31 cellular contexts compared by ENCODE assay signal in genomic region chr5:156272139-156272538, GRCh38. TPM values are rescaled to one million over a fixed set of nuclear protein-coding genes. Genes with fewer than 3 reads are reported as not detected.
"Had no signal": no experiment of that assay in that cellular context is flagged by ENCODE, and none has a peak within 500 bp of the region (broad histone marks: within the 10 kb centered on the region; RNA-seq: fewer than 3 reads in every experiment).

No MANE protein-coding gene starts in this region.

- H3K4me1 ChIP-seq: adrenal gland, body of pancreas, colonic mucosa had no signal

- FAIRE-seq: frontal cortex had no signal

- H3K27me3 ChIP-seq: adrenal gland, body of pancreas, colonic mucosa, dorsolateral prefrontal cortex had no signal

- DNase-seq: activated CD4-positive, alpha-beta memory T cell treated with anti-CD3 and anti-CD28 coated beads for 36 hours; activated CD4-positive, alpha-beta T cell treated with anti-CD3 and anti-CD28 coated beads for 36 hours; activated CD4-positive, alpha-beta T cell treated with anti-CD3 and anti-CD28 coated beads, Interleukin-2, amount 10 ng/mL, durations not matched to agents 24 days and 14 days; activated CD4-positive, CD25-positive, alpha-beta regulatory T cell; activated CD4-positive, CD25-positive, alpha-beta regulatory T cell treated with anti-CD3 and anti-CD28 coated beads, Interleukin-2, amount 50 U/mL, for 72 hours; activated CD8-positive, alpha-beta memory T cell treated with anti-CD3 and anti-CD28 coated beads, Interleukin-2, amount 10 ng/mL, durations not matched to agents 7 days and 5 days; activated CD8-positive, alpha-beta memory T cell treated with anti-CD3 and anti-CD28 coated beads, Interleukin-2, amount 50 U/mL, for 4 hours; activated CD8-positive, alpha-beta T cell treated with anti-CD3 and anti-CD28 coated beads, Interleukin-2, amount 10 ng/mL, durations not matched to agents 7 days and 5 days; activated effector memory CD4-positive, alpha-beta T cell treated with anti-CD3 and anti-CD28 coated beads, Interleukin-2, amount 50 U/mL, for 16 hours; activated naive CD4-positive, alpha-beta T cell treated with anti-CD3 and anti-CD28 coated beads for 36 hours; activated naive CD8-positive, alpha-beta T cell treated with anti-CD3 and anti-CD28 coated beads for 36 hours; activated naive CD8-positive, alpha-beta T cell treated with anti-CD3 and anti-CD28 coated beads, Interleukin-2, amount 50 U/mL, for 24 hours; activated T-cell treated with anti-CD3 and anti-CD28 coated beads, Interleukin-2, amount 50 U/mL, for 1 hour; activated T-cell treated with anti-CD3 and anti-CD28 coated beads, Interleukin-2, amount 50 U/mL, for 48 hours; adrenal gland; amygdala; aorta; body of pancreas; central memory CD4-positive, alpha-beta T cell; cerebellar nuclear complex; colonic mucosa; effector memory CD4-positive, alpha-beta T cell; endodermal cell; foreskin fibroblast; T-helper 2 cell had no signal

- H3K27ac ChIP-seq: adrenal gland, body of pancreas, colonic mucosa had no signal

- H3K36me3 ChIP-seq: adrenal gland, colonic mucosa had no signal

- ATAC-seq: activated CD4-positive, alpha-beta T cell treated with anti-CD3 and anti-CD28 coated beads for 36 hours; activated CD8-positive, alpha-beta memory T cell treated with anti-CD3 and anti-CD28 coated beads, Interleukin-2, amount 10 ng/mL, durations not matched to agents 7 days and 5 days; activated CD8-positive, alpha-beta T cell treated with anti-CD3 and anti-CD28 coated beads, Interleukin-2, amount 10 ng/mL, durations not matched to agents 7 days and 5 days; activated naive CD8-positive, alpha-beta T cell treated with anti-CD3 and anti-CD28 coated beads, Interleukin-2, amount 50 U/mL, for 24 hours; body of pancreas; esophagus mucosa had no signal

- H3K9me3 ChIP-seq: adrenal gland, body of pancreas, colonic mucosa had no signal

- H3K4me3 ChIP-seq: adrenal gland, body of pancreas, colonic mucosa, dorsolateral prefrontal cortex had no signal

RNA-seq across cellular contexts. Expression of gene SGCD, which starts 54.8 kb away (rescaled TPM):
- total RNA-seq: activated CD4-positive, alpha-beta memory T cell treated with anti-CD3 and anti-CD28 coated beads for 36 hours; activated CD4-positive, alpha-beta T cell treated with anti-CD3 and anti-CD28 coated beads for 36 hours; activated CD4-positive, alpha-beta T cell treated with anti-CD3 and anti-CD28 coated beads, Interleukin-2, amount 10 ng/mL, durations not matched to agents 24 days and 14 days; activated CD8-positive, alpha-beta memory T cell treated with anti-CD3 and anti-CD28 coated beads, Interleukin-2, amount 10 ng/mL, durations not matched to agents 7 days and 5 days; activated CD8-positive, alpha-beta T cell treated with anti-CD3 and anti-CD28 coated beads, Interleukin-2, amount 10 ng/mL, durations not matched to agents 7 days and 5 days; activated naive CD4-positive, alpha-beta T cell treated with anti-CD3 and anti-CD28 coated beads for 36 hours; activated naive CD8-positive, alpha-beta T cell treated with anti-CD3 and anti-CD28 coated beads for 36 hours; activated T-helper 1 cell treated with anti-CD3 and anti-CD28 coated beads, Interleukin-12 subunit alpha, Interleukin-12 subunit beta, Interleukin-2, Interleukin-4 antibody, amounts not matched to agents 30 ng/mL and 10 ng/mL and 1 ng/mL, durations not matched to agents 14 hours and 24 hours and 36 hours; activated T-helper 2 cell treated with anti-CD3 and anti-CD28 coated beads, Interferon-gamma antibody, Interleukin-2, Interleukin-4, amounts not matched to agents 10 μg/mL and 5 μg/mL and 100 μg/mL, durations not matched to agents 14 hours and 24 hours and 36 hours; T-helper 1 cell treated with Interleukin-12 subunit alpha and Interleukin-12 subunit beta and Interleukin-4 antibody, amounts not matched to agents 30 ng/mL and 1 ng/mL, for 36 hours had no signal
